In genomic region chr12:122318607-122319311, GRCh38 we compare ENCODE assay signal across 10 cellular contexts. TPM values are rescaled to one million over a fixed set of nuclear protein-coding genes. Genes with fewer than 3 reads are reported as not detected.
DNase-seq lines count a peak whose midpoint lies in the region; ATAC-seq and TF ChIP-seq lines count a peak whose summit lies in the region.
"Had no signal": no experiment of that assay in that cellular context is flagged by ENCODE, and none has a peak within 500 bp of the region (broad histone marks: within the 10 kb centered on the region; RNA-seq: fewer than 3 reads in every experiment).

No MANE protein-coding gene starts in this region.

- peak overlapping the region in 1 of 7 donors; percentile 56 for H3K27ac Mint-ChIP-seq in CD4-positive, alpha-beta memory T cell
- H3K27ac Mint-ChIP-seq: CD4-positive, alpha-beta T cell had no signal

- peaks cover 0 to 2% (median 0%) of the 10 kb centered on the region in 8 donors for H3K9me3 Mint-ChIP-seq in CD4-positive, alpha-beta memory T cell
- H3K9me3 Mint-ChIP-seq: CD4-positive, alpha-beta T cell had no signal

- H3K9me3 ChIP-seq in psoas muscle, result no peaks in the 10 kb centered on the region
- no peaks in the 10 kb centered on the region for H3K9me3 ChIP-seq in CD4-positive, alpha-beta memory T cell (ENCODE audit: control insufficient read depth in 1 of 2, low read length in 2 of 2)

- no peak overlapping the region for H3K4me3 Mint-ChIP-seq in CD4-positive, alpha-beta memory T cell
- H3K4me3 Mint-ChIP-seq: CD4-positive, alpha-beta T cell had no signal

- no peaks in the 10 kb centered on the region for H3K27me3 Mint-ChIP-seq in CD4-positive, alpha-beta memory T cell
- H3K27me3 Mint-ChIP-seq: CD4-positive, alpha-beta T cell had no signal

- no peaks in the 10 kb centered on the region for H3K27me3 ChIP-seq in psoas muscle (ENCODE audit: insufficient read depth in 3 of 3, low read length in 2 of 3)
- no peaks in the 10 kb centered on the region for H3K27me3 ChIP-seq in CD4-positive, alpha-beta memory T cell (ENCODE audit: insufficient read depth, low read length)

- DNase-seq in AG09309 (ENCODE audit: low read depth) (peak; percentile 89), fibroblast of peridontal ligament (ENCODE audit: extremely low read depth) (peak; percentile 99), psoas muscle (no peak)
- no peak for DNase-seq in CD4-positive, alpha-beta memory T cell
- DNase-seq: CD4-positive, alpha-beta T cell; cortex of kidney had no signal

- H3K4me1 Mint-ChIP-seq in CD4-positive, alpha-beta memory T cell, result peaks cover 0 to 4% (median 0%) of the 10 kb centered on the region in 4 donors

- H3K4me1 ChIP-seq in psoas muscle, result peaks cover 9% of the 10 kb centered on the region
- no peaks in the 10 kb centered on the region for H3K4me1 ChIP-seq in CD4-positive, alpha-beta memory T cell (ENCODE audit: insufficient read depth, low read length)

- 36 to 76% (median 50%) methylated on average over 3 of the region's 3 CpGs for WGBS in psoas muscle, 3 donors

- H3K36me3 Mint-ChIP-seq in CD4-positive, alpha-beta memory T cell, result peaks cover 46 to 61% of the 10 kb centered on the region in 2 donors

- POLR2A ChIA-PET in CD4-positive, alpha-beta memory T cell (lab: Charles Lee; ENCODE audit: partially characterized antibody), result no interaction called here

- CTCF ChIA-PET in CD4-positive, alpha-beta memory T cell (lab: Charles Lee; ENCODE audit: partially characterized antibody), result no interaction called here

- TF ChIP-seq CTCF in AG09309 (IDR thresholded peaks at IDR 0.05; ENCODE audit: control insufficient read depth, insufficient read depth, low read depth, low read length, missing control alignments) (no peak), psoas muscle (IDR thresholded peaks at IDR 0.05) (no peak)

- ATAC-seq in SK-N-SH treated with all-trans-retinoic acid at 6 μM for 48 hours (peak; percentile 84), psoas muscle (peak; percentile 24 to 50 (median 42)), HG03571 (IDR thresholded peaks at IDR 0.05; ENCODE audit: unreplicated experiment) (no peak), GM18502 (IDR thresholded peaks at IDR 0.05; ENCODE audit: poor library complexity, unreplicated experiment) (no peak), HG03442 (IDR thresholded peaks at IDR 0.05; ENCODE audit: unreplicated experiment) (no peak)

- peaks cover 8 to 100% of the 10 kb centered on the region in 2 donors for H3K36me3 ChIP-seq in psoas muscle (ENCODE audit: insufficient read depth in 1 of 2, low read depth in 1 of 2)
- H3K36me3 ChIP-seq in CD4-positive, alpha-beta memory T cell (ENCODE audit: insufficient read depth, low read length), result peaks cover 23% of the 10 kb centered on the region

- H3K27ac ChIP-seq in psoas muscle, result peak overlapping the region; percentile 73
- no peak overlapping the region for H3K27ac ChIP-seq in CD4-positive, alpha-beta memory T cell (ENCODE audit: low read depth, low read length)

- no peak overlapping the region for H3K4me3 ChIP-seq in AG09309 (ENCODE audit: control insufficient read depth, low read depth, low read length)
- no peak overlapping the region for H3K4me3 ChIP-seq in psoas muscle
- no peak overlapping the region for H3K4me3 ChIP-seq in CD4-positive, alpha-beta memory T cell (ENCODE audit: low read length in 2 of 2)

- intact Hi-C loops in psoas muscle (cut with DNase I), result no loop called here
- intact Hi-C loops in CD4-positive, alpha-beta memory T cell (cut with micrococcal nuclease), result no loop called here

TF ChIP-seq in SK-N-SH treated with all-trans-retinoic acid at 6 μM for 48 hours, 23 proteins besides CTCF, POLR2A, EP300 and RAD21:
- TF ChIP-seq BACH2 (CRISPR knock-in tag; IDR thresholded peaks at IDR 0.05; ENCODE audit: borderline replicate concordance) (no peak), ARNTL (CRISPR knock-in tag; IDR thresholded peaks at IDR 0.05; ENCODE audit: borderline replicate concordance, low read depth) (no peak), PPARA (CRISPR knock-in tag; IDR thresholded peaks at IDR 0.05; ENCODE audit: borderline replicate concordance) (no peak), SNAI2 (CRISPR knock-in tag; IDR thresholded peaks at IDR 0.05) (no peak), OSR1 (CRISPR knock-in tag; IDR thresholded peaks at IDR 0.05) (no peak)
- TF ChIP-seq, protein P1, sequence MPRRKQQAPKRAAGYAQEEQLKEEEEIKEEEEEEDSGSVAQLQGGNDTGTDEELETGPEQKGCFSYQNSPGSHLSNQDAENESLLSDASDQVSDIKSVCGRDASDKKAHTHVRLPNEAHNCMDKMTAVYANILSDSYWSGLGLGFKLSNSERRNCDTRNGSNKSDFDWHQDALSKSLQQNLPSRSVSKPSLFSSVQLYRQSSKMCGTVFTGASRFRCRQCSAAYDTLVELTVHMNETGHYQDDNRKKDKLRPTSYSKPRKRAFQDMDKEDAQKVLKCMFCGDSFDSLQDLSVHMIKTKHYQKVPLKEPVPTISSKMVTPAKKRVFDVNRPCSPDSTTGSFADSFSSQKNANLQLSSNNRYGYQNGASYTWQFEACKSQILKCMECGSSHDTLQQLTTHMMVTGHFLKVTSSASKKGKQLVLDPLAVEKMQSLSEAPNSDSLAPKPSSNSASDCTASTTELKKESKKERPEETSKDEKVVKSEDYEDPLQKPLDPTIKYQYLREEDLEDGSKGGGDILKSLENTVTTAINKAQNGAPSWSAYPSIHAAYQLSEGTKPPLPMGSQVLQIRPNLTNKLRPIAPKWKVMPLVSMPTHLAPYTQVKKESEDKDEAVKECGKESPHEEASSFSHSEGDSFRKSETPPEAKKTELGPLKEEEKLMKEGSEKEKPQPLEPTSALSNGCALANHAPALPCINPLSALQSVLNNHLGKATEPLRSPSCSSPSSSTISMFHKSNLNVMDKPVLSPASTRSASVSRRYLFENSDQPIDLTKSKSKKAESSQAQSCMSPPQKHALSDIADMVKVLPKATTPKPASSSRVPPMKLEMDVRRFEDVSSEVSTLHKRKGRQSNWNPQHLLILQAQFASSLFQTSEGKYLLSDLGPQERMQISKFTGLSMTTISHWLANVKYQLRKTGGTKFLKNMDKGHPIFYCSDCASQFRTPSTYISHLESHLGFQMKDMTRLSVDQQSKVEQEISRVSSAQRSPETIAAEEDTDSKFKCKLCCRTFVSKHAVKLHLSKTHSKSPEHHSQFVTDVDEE (CRISPR knock-in tag; IDR thresholded peaks at IDR 0.05), result no peak
TF ChIP-seq in SK-N-SH treated with all-trans-retinoic acid at 6 μM for 48 hours: peak in this region for 0.

RNA-seq across cellular contexts. Expression of gene VPS33A, which starts 52.5 kb away (rescaled TPM):
- total RNA-seq in psoas muscle, result 10 to 100 TPM; 17.1 to 20.0 (median 17.2) TPM
- 10 to 100 TPM; 10.3 to 33.6 (median 15.1) TPM for polyA plus RNA-seq in psoas muscle
- total RNA-seq in CD4-positive, alpha-beta memory T cell, result 10 to 100 TPM; 40.5 to 42.6 TPM
- polyA plus RNA-seq in CD4-positive, alpha-beta memory T cell, result 10 to 100 TPM; 33.2 to 39.1 TPM

Comparison
In these comparisons a context has a peak if more than half of its experiments do, and no peak if none do; other contexts are left out.
1. DNase-seq: peak in AG09309 (single experiment) and fibroblast of peridontal ligament (single experiment); none in psoas muscle (0 of 2) and CD4-positive, alpha-beta memory T cell (0 of 5).
2. ATAC-seq: peak in SK-N-SH treated with all-trans-retinoic acid at 6 μM for 48 hours (single experiment) and psoas muscle (4 of 4); none in HG03571 (single experiment), GM18502 (single experiment) and HG03442 (single experiment).